Comparison of ENCODE assay signal across 8 cellular contexts in genomic region chr19:5690125-5690954, GRCh38. TPM values are rescaled to one million over a fixed set of nuclear protein-coding genes. Genes with fewer than 3 reads are reported as not detected.
DNase-seq lines count a peak whose midpoint lies in the region; ATAC-seq and TF ChIP-seq lines count a peak whose summit lies in the region.

TSS of gene RPL36 (plus strand) at chr19:5690295. CDS start at chr19:5690508, 213 bp downstream.

- peak within 1 kb of the TSS; percentile 100 for H3K4me3 Mint-ChIP-seq in activated CD4-positive, alpha-beta T cell treated with anti-CD3 and anti-CD28 coated beads, Interleukin-2, amount 10 ng/mL, durations not matched to agents 24 days and 14 days

- H3K27me3 Mint-ChIP-seq in activated CD4-positive, alpha-beta T cell treated with anti-CD3 and anti-CD28 coated beads, Interleukin-2, amount 10 ng/mL, durations not matched to agents 24 days and 14 days, result no peaks in the 10 kb centered on the region

- H3K27ac ChIP-seq in coronary artery (peak within 1 kb of the TSS; percentile 87 to 97), layer of hippocampus (ENCODE audit: low read depth, low read length) (peak within 1 kb of the TSS; percentile 84)

- peaks cover 23% of the 10 kb centered on the region for H3K4me1 Mint-ChIP-seq in activated CD4-positive, alpha-beta T cell treated with anti-CD3 and anti-CD28 coated beads, Interleukin-2, amount 10 ng/mL, durations not matched to agents 24 days and 14 days

- no peaks in the 10 kb centered on the region for H3K9me3 Mint-ChIP-seq in activated CD4-positive, alpha-beta T cell treated with anti-CD3 and anti-CD28 coated beads, Interleukin-2, amount 10 ng/mL, durations not matched to agents 24 days and 14 days

- DNase-seq in AG08395 (ENCODE audit: low spot score), result peak; percentile 98
- DNase-seq in NCI-H526 (lab: John Stamatoyannopoulos, UW), result peak; percentile 71 to 94
- peak; percentile 100 for DNase-seq in activated CD4-positive, alpha-beta T cell treated with anti-CD3 and anti-CD28 coated beads, Interleukin-2, amount 10 ng/mL, durations not matched to agents 24 days and 14 days
- DNase-seq in coronary artery (ENCODE audit: low spot score), result peak; percentile 98
- DNase-seq in stimulated activated CD4-positive, alpha-beta T cell treated with anti-CD3 and anti-CD28 coated beads, Interleukin-1b, Interleukin-23, amount 100 ng/mL, for 4 hours (ENCODE audit: low read depth in 2 of 2), result peak; percentile 99

- H3K36me3 Mint-ChIP-seq in activated CD4-positive, alpha-beta T cell treated with anti-CD3 and anti-CD28 coated beads, Interleukin-2, amount 10 ng/mL, durations not matched to agents 24 days and 14 days (ENCODE audit: low read depth), result peaks cover 43% of the 10 kb centered on the region

- peak; percentile 98 for TF ChIP-seq CTCF in coronary artery (IDR thresholded peaks at IDR 0.05)

- peak within 1 kb of the TSS; percentile 98 for H3K4me3 ChIP-seq in coronary artery

- intact Hi-C loops in activated CD4-positive, alpha-beta T cell treated with anti-CD3 and anti-CD28 coated beads, Interleukin-2, amount 10 ng/mL, durations not matched to agents 24 days and 14 days (cut with micrococcal nuclease), result loop anchor here (1.0 to 2.0 kb wide), 4 partner anchors 10 to 214 kb away; partner anchors contain the start of genes CATSPERD, DUS3L, LONP1 and MICOS13

- ATAC-seq in HG03457 (IDR thresholded peaks at IDR 0.05; ENCODE audit: unreplicated experiment), result peak; percentile 31

- H3K27ac Mint-ChIP-seq in activated CD4-positive, alpha-beta T cell treated with anti-CD3 and anti-CD28 coated beads, Interleukin-2, amount 10 ng/mL, durations not matched to agents 24 days and 14 days, result peak within 1 kb of the TSS; percentile 98

- TF ChIP-seq POLR2A in GM18951 (IDR thresholded peaks at IDR 0.05; ENCODE audit: extremely low read depth, insufficient read depth, insufficient read length), result peak; percentile 99

- in situ Hi-C loops in GM18951 (cut with MboI; ENCODE audit: low sequenced_read_pairs, unreplicated experiment), result no loop called here

- H3K27me3 ChIP-seq in layer of hippocampus (ENCODE audit: control insufficient read depth, insufficient read depth, low read length), result no peaks in the 10 kb centered on the region

RNA-seq across cellular contexts. Expression of gene RPL36, which starts in this region (rescaled TPM):
- 1,117 and 1,132 TPM in 2 replicates for total RNA-seq in activated CD4-positive, alpha-beta T cell treated with anti-CD3 and anti-CD28 coated beads, Interleukin-2, amount 10 ng/mL, durations not matched to agents 24 days and 14 days

Comparison
In these comparisons a context has a peak if more than half of its experiments do, and no peak if none do; other contexts are left out.
1. Peak in every context shown above with its lines: DNase-seq, ATAC-seq, H3K4me3 ChIP-seq and H3K27ac ChIP-seq.